Comparison of ENCODE assay signal across 1 cellular context in genomic region chr1:91441980-91442379, GRCh38. TPM values are rescaled to one million over a fixed set of nuclear protein-coding genes. Genes with fewer than 3 reads are reported as not detected.
"Had no signal": no experiment of that assay in that cellular context is flagged by ENCODE, and none has a peak within 500 bp of the region (broad histone marks: within the 10 kb centered on the region; RNA-seq: fewer than 3 reads in every experiment).

No MANE protein-coding gene starts in this region.

RNA-seq across cellular contexts. Expression of gene HFM1, which starts 37.3 kb away (rescaled TPM):
- total RNA-seq: MCF 10A had no signal
